ENCODE assay signal across 1 cellular context in the genomic region with DNA sequence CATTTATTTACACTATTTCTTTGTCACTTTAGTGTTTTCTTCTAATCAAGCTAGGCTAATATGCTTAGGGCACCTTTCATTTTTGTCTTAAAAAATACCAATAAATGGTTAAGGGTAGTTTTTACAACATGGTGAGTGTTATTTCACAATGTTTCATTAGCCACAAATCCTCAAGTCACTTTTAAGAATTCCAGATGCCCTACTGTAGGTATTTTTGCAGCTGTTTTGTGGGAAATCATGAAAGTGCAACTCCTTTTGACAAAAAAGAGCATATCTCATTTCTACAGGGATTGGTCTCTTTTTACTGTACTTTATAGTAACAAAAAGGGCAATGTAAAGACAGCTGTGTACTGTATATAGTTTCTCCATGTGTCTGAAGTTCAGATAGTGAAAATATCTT.
TF ChIP-seq lines count a peak whose summit lies in the region.

No MANE protein-coding gene starts in this region.

TF ChIP-seq in SK-N-SH treated with all-trans-retinoic acid at 6 μM for 48 hours, 23 proteins besides CTCF, POLR2A, EP300 and RAD21 (continued from another document):
- TF ChIP-seq PATZ1 (CRISPR knock-in tag; IDR thresholded peaks at IDR 0.05; ENCODE audit: borderline replicate concordance) (no peak), ZNF70 (CRISPR knock-in tag; IDR thresholded peaks at IDR 0.05) (no peak), ZFP3 (CRISPR knock-in tag; IDR thresholded peaks at IDR 0.05) (no peak), ZNF565 (CRISPR knock-in tag; conservative IDR thresholded peaks at IDR 0.05; ENCODE audit: low read depth) (no peak), BACH2 (CRISPR knock-in tag; IDR thresholded peaks at IDR 0.05; ENCODE audit: borderline replicate concordance) (no peak)
